15 cellular contexts compared by ENCODE assay signal in genomic region chr4:22848332-22848731, GRCh38.
DNase-seq lines count a peak whose midpoint lies in the region; ATAC-seq and TF ChIP-seq lines count a peak whose summit lies in the region.
"Had no signal": no experiment of that assay in that cellular context is flagged by ENCODE, and none has a peak within 500 bp of the region (broad histone marks: within the 10 kb centered on the region; RNA-seq: fewer than 3 reads in every experiment).

No MANE protein-coding gene starts in this region.

- ATAC-seq in mucosa of descending colon (peak; percentile 98), GM19351 (IDR thresholded peaks at IDR 0.05; ENCODE audit: unreplicated experiment) (no peak)
- ATAC-seq: HCT116 had no signal

- H3K27ac ChIP-seq in colonic mucosa = peak overlapping the region; percentile 5
- H3K27ac ChIP-seq: BLaER1 had no signal

- DNase-seq in NCI-H1092 treated with DMSO at 0.1 percent for 48 hours (lab: John Stamatoyannopoulos, UW) (peak; percentile 33), NCI-H1092 (lab: John Stamatoyannopoulos, UW) (no peak), colonic mucosa (peak; percentile 52), mucosa of descending colon (peak in 1 of 3 donors; percentile 73), T-helper 2 cell (no peak)
- no peak for DNase-seq in stimulated activated CD4-positive, alpha-beta T cell treated with anti-CD3 and anti-CD28 coated beads, Interleukin-12 subunit alpha, Interleukin-12 subunit beta, amount 100 ng/mL, for 4 hours
- DNase-seq: 8988T; AML-193; CD8-positive, alpha-beta memory T cell; DMS 273 treated with DMSO at 0.1 percent for 48 hours; DMS79 treated with DMSO at 0.1 percent for 48 hours; EL had no signal

- no peaks in the 10 kb centered on the region for H3K9me3 ChIP-seq in colonic mucosa
- no peaks in the 10 kb centered on the region for H3K9me3 ChIP-seq in mucosa of descending colon
- H3K9me3 ChIP-seq: BLaER1 had no signal

- H3K4me3 ChIP-seq in colonic mucosa (no peak overlapping the region), mucosa of descending colon (no peak overlapping the region)
- H3K4me3 ChIP-seq: BLaER1 had no signal

- no peak overlapping the region for H3K9ac ChIP-seq in colonic mucosa (ENCODE audit: low read depth in 2 of 2, low read length in 2 of 2)
- H3K9ac ChIP-seq: BLaER1 had no signal

- TF ChIP-seq CTCF in colonic mucosa (IDR thresholded peaks at IDR 0.05) (no peak), mucosa of descending colon (IDR thresholded peaks at IDR 0.05) (no peak)

- intact Hi-C loops in colonic mucosa (cut with DNase I) = no loop called here
- intact Hi-C loops in mucosa of descending colon (cut with DNase I, micrococcal nuclease) = no loop called here

- no peaks in the 10 kb centered on the region for H3K36me3 ChIP-seq in colonic mucosa
- no peaks in the 10 kb centered on the region for H3K36me3 ChIP-seq in mucosa of descending colon (ENCODE audit: low read depth)
- H3K36me3 ChIP-seq: BLaER1 had no signal

- H3K27me3 ChIP-seq in colonic mucosa = no peaks in the 10 kb centered on the region
- H3K27me3 ChIP-seq: BLaER1 had no signal

- H3K4me1 ChIP-seq in colonic mucosa (peaks cover 4% of the 10 kb centered on the region), mucosa of descending colon (ENCODE audit: low read depth) (peaks cover 8% of the 10 kb centered on the region)
- H3K4me1 ChIP-seq: BLaER1 had no signal

Comparison
In these comparisons a context has a peak if more than half of its experiments do, and no peak if none do; other contexts are left out.
1. DNase-seq: peak in NCI-H1092 treated with DMSO at 0.1 percent for 48 hours (single experiment) and colonic mucosa (single experiment); none in NCI-H1092 (single experiment), stimulated activated CD4-positive, alpha-beta T cell treated with anti-CD3 and anti-CD28 coated beads, Interleukin-12 subunit alpha, Interleukin-12 subunit beta, amount 100 ng/mL, for 4 hours (single experiment) and T-helper 2 cell (0 of 5).